1 cellular context compared by ENCODE assay signal in genomic region chr4:86600007-86600653, GRCh38.
A peak's percentile ranks its signal among the peaks of the same experiment; 100 is the strongest.
TF ChIP-seq lines count a peak whose summit lies in the region.

No MANE protein-coding gene starts in this region.

TF ChIP-seq in GM12878, 131 proteins besides CTCF, POLR2A, EP300 and RAD21 (continued from another document):
- no peak for TF ChIP-seq ESRRA (IDR thresholded peaks at IDR 0.05; ENCODE audit: low read length)
- TF ChIP-seq, protein P1, sequence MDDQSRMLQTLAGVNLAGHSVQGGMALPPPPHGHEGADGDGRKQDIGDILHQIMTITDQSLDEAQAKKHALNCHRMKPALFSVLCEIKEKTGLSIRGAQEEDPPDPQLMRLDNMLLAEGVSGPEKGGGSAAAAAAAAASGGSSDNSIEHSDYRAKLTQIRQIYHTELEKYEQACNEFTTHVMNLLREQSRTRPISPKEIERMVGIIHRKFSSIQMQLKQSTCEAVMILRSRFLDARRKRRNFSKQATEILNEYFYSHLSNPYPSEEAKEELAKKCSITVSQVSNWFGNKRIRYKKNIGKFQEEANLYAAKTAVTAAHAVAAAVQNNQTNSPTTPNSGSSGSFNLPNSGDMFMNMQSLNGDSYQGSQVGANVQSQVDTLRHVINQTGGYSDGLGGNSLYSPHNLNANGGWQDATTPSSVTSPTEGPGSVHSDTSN (IDR thresholded peaks at IDR 0.05; ENCODE audit: insufficient replicate concordance, low read depth, low read length): no peak
- no peak for TF ChIP-seq HDAC2 (IDR thresholded peaks at IDR 0.05)
- peak; percentile 90 for TF ChIP-seq RFX5 (IDR thresholded peaks at IDR 0.05; ENCODE audit: low read depth, low read length)
- TF ChIP-seq SUPT20H (IDR thresholded peaks at IDR 0.05; ENCODE audit: borderline replicate concordance, control insufficient read depth, low read depth, low read length): no peak
- TF ChIP-seq EGR1 (IDR thresholded peaks at IDR 0.05; ENCODE audit: borderline replicate concordance in 1 of 2, low read depth in 2 of 2, low read length in 2 of 2): no peak
- no peak for TF ChIP-seq FOXK2 (IDR thresholded peaks at IDR 0.05)
- no peak for TF ChIP-seq CEBPB (IDR thresholded peaks at IDR 0.05; ENCODE audit: borderline replicate concordance in 1 of 2, low read depth in 2 of 2, low read length in 2 of 2)
- TF ChIP-seq BHLHE40 (IDR thresholded peaks at IDR 0.05; ENCODE audit: borderline replicate concordance in 1 of 2, low read depth in 2 of 2, low read length in 1 of 2): no peak
- no peak for TF ChIP-seq KLF5 (IDR thresholded peaks at IDR 0.05; ENCODE audit: partially characterized antibody)
- no peak for TF ChIP-seq SRF (IDR thresholded peaks at IDR 0.05; ENCODE audit: low read depth in 2 of 2, low read length in 2 of 2)
- TF ChIP-seq, protein P2, sequence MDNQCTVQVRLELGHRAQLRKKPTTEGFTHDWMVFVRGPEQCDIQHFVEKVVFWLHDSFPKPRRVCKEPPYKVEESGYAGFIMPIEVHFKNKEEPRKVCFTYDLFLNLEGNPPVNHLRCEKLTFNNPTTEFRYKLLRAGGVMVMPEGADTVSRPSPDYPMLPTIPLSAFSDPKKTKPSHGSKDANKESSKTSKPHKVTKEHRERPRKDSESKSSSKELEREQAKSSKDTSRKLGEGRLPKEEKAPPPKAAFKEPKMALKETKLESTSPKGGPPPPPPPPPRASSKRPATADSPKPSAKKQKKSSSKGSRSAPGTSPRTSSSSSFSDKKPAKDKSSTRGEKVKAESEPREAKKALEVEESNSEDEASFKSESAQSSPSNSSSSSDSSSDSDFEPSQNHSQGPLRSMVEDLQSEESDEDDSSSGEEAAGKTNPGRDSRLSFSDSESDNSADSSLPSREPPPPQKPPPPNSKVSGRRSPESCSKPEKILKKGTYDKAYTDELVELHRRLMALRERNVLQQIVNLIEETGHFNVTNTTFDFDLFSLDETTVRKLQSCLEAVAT (IDR thresholded peaks at IDR 0.05): no peak
- no peak for TF ChIP-seq ZBTB40 (IDR thresholded peaks at IDR 0.05; ENCODE audit: borderline replicate concordance)
- TF ChIP-seq CHD2 (IDR thresholded peaks at IDR 0.05; ENCODE audit: borderline replicate concordance, low read depth, low read length): no peak
